Comparison of ENCODE assay signal across 2 cellular contexts in genomic region chr14:50774542-50775267, GRCh38.
TF ChIP-seq lines count a peak whose summit lies in the region.

No MANE protein-coding gene starts in this region.

TF ChIP-seq in SK-N-SH, 30 proteins besides CTCF, POLR2A, EP300 and RAD21 (continued from another document):
- TF ChIP-seq IRF3 (IDR thresholded peaks at IDR 0.05; ENCODE audit: low read depth, low read length) (no peak), ZBTB33 (IDR thresholded peaks at IDR 0.05; ENCODE audit: borderline replicate concordance, low read depth) (no peak), EZH2phosphoT487 (IDR thresholded peaks at IDR 0.05; ENCODE audit: borderline replicate concordance, low read depth) (no peak), MAX (IDR thresholded peaks at IDR 0.05; ENCODE audit: low read depth) (no peak), ELF1 (IDR thresholded peaks at IDR 0.05) (no peak), REST (IDR thresholded peaks at IDR 0.05; ENCODE audit: low read depth, low read length) (no peak), USF2 (IDR thresholded peaks at IDR 0.05; ENCODE audit: borderline replicate concordance, low read depth, low read length) (no peak), SMC3 (IDR thresholded peaks at IDR 0.05; ENCODE audit: low read depth, low read length) (no peak), NFIC (IDR thresholded peaks at IDR 0.05; ENCODE audit: borderline replicate concordance) (no peak), NRF1 (IDR thresholded peaks at IDR 0.05; ENCODE audit: low read depth, low read length) (no peak)

TF ChIP-seq in SK-N-SH treated with all-trans-retinoic acid at 6 μM for 48 hours, 23 proteins besides CTCF, POLR2A, EP300 and RAD21 (continued from another document):
- TF ChIP-seq CREB5 (CRISPR knock-in tag; IDR thresholded peaks at IDR 0.05; ENCODE audit: low read depth): no peak
- TF ChIP-seq PPARA (CRISPR knock-in tag; IDR thresholded peaks at IDR 0.05; ENCODE audit: borderline replicate concordance): no peak
- TF ChIP-seq CSRNP3 (CRISPR knock-in tag; IDR thresholded peaks at IDR 0.05): no peak
- no peak for TF ChIP-seq BACH2 (CRISPR knock-in tag; IDR thresholded peaks at IDR 0.05; ENCODE audit: borderline replicate concordance)
- no peak for TF ChIP-seq ISL1 (CRISPR knock-in tag; IDR thresholded peaks at IDR 0.05)
- TF ChIP-seq TSHZ2 (CRISPR knock-in tag; IDR thresholded peaks at IDR 0.05): no peak
- TF ChIP-seq ZFP30 (CRISPR knock-in tag; IDR thresholded peaks at IDR 0.05): no peak
- TF ChIP-seq ZNF70 (CRISPR knock-in tag; IDR thresholded peaks at IDR 0.05): no peak
